In genomic region chr5:1103505-1104326, GRCh38 we compare ENCODE assay signal across 9 cellular contexts. TPM values are rescaled to one million over a fixed set of nuclear protein-coding genes. Genes with fewer than 3 reads are reported as not detected.
DNase-seq lines count a peak whose midpoint lies in the region; ATAC-seq and TF ChIP-seq lines count a peak whose summit lies in the region.
"Had no signal": no experiment of that assay in that cellular context is flagged by ENCODE, and none has a peak within 500 bp of the region (broad histone marks: within the 10 kb centered on the region; RNA-seq: fewer than 3 reads in every experiment).

No MANE protein-coding gene starts in this region.

- DNase-seq in HL-60 (ENCODE audit: low read depth in 1 of 2, low spot score in 1 of 2) (peak in 1 of 2 experiments; percentile 34), activated B cell treated with CpG ODN at 0.5 μM for 24 hours (no peak), heart left ventricle (peak; percentile 89 to 94 (median 90)), sciatic nerve (ENCODE audit: low spot score) (peak; percentile 80), HPDE6-E6E7 (ENCODE audit: extremely low spot score) (no peak)
- DNase-seq: retina had no signal

- ATAC-seq in activated B cell treated with CpG ODN at 0.5 μM for 24 hours (ENCODE audit: low read depth) = no peak
- peak; percentile 52 to 75 (median 70) for ATAC-seq in heart left ventricle
- ATAC-seq in sciatic nerve = peak; percentile 73
- no peak for ATAC-seq in HG02970 (IDR thresholded peaks at IDR 0.05; ENCODE audit: low FRiP score, unreplicated experiment)
- no peak for ATAC-seq in GM21367 (IDR thresholded peaks at IDR 0.05; ENCODE audit: unreplicated experiment)
- no peak for ATAC-seq in GM21737 (IDR thresholded peaks at IDR 0.05; ENCODE audit: unreplicated experiment)

- H3K9me3 ChIP-seq in heart left ventricle = no peaks in the 10 kb centered on the region

- no peaks in the 10 kb centered on the region for H3K27me3 Mint-ChIP-seq in activated B cell treated with CpG ODN at 0.5 μM for 24 hours

- no peaks in the 10 kb centered on the region for H3K9me3 Mint-ChIP-seq in activated B cell treated with CpG ODN at 0.5 μM for 24 hours

- peak overlapping the region; percentile 60 for H3K4me3 Mint-ChIP-seq in activated B cell treated with CpG ODN at 0.5 μM for 24 hours

- H3K27ac Mint-ChIP-seq in activated B cell treated with CpG ODN at 0.5 μM for 24 hours = peak overlapping the region; percentile 46

- TF ChIP-seq CTCF in HL-60 (IDR thresholded peaks at IDR 0.05; ENCODE audit: insufficient read depth, low read length) (no peak), activated B cell treated with CpG ODN at 0.5 μM for 24 hours (IDR thresholded peaks at IDR 0.05) (no peak), heart left ventricle (IDR thresholded peaks at IDR 0.05) (no peak)

- peaks cover 55% of the 10 kb centered on the region for H3K4me1 Mint-ChIP-seq in activated B cell treated with CpG ODN at 0.5 μM for 24 hours

- H3K36me3 ChIP-seq in heart left ventricle = peaks cover 0 to 9% (median 0%) of the 10 kb centered on the region in 9 donors

- H3K4me3 ChIP-seq in HL-60 (replicated peaks; ENCODE audit: insufficient read depth, low read length) (no peak overlapping the region), heart left ventricle (peak overlapping the region in 10 of 12 donors; percentile 26 to 50 (median 36))

- intact Hi-C loops in activated B cell treated with CpG ODN at 0.5 μM for 24 hours (cut with micrococcal nuclease) = loop anchor here (2.0 kb wide), 1 partner anchor 31 kb away; no protein-coding TSS in a partner anchor
- intact Hi-C loops in heart left ventricle (cut with DNase I) = loop anchor here in 2 of 10 donors (2.0 to 5.0 kb wide), 2 partner anchors 21 to 34 kb away; no protein-coding TSS in a partner anchor
- intact Hi-C loops in sciatic nerve (cut with DNase I) = no loop called here

- TF ChIP-seq POLR2A in heart left ventricle (IDR thresholded peaks at IDR 0.05) = no peak

- H3K27ac ChIP-seq in HL-60 (replicated peaks) (peak overlapping the region; percentile 62), heart left ventricle (peak overlapping the region; percentile 85 to 99 (median 96))

- CTCF ChIA-PET in activated B cell treated with CpG ODN at 0.5 μM for 24 hours (lab: Charles Lee) = no interaction called here

- no peaks in the 10 kb centered on the region for H3K27me3 ChIP-seq in HL-60 (ENCODE audit: insufficient read depth, poor library complexity, severe bottlenecking)
- H3K27me3 ChIP-seq in heart left ventricle = no peaks in the 10 kb centered on the region

- H3K4me1 ChIP-seq in heart left ventricle = peaks cover 43 to 100% (median 96%) of the 10 kb centered on the region in 12 donors

- H3K36me3 Mint-ChIP-seq in activated B cell treated with CpG ODN at 0.5 μM for 24 hours (ENCODE audit: low read depth) = no peaks in the 10 kb centered on the region

- POLR2A ChIA-PET in activated B cell treated with CpG ODN at 0.5 μM for 24 hours (lab: Charles Lee) = interaction anchor here (0.5 kb wide), 1 partner anchor 54 kb away, joined by 8 read pairs; no protein-coding TSS in a partner anchor

- WGBS in heart left ventricle, 4 donors = 13 to 21% (median 16%) methylated on average over 19 to 33 of the region's 33 CpGs

RNA-seq across cellular contexts. Expression of gene SLC12A7, which starts 8.1 kb away (rescaled TPM):
- 21.8 and 23.3 TPM in 2 replicates for total RNA-seq in activated B cell treated with CpG ODN at 0.5 μM for 24 hours
- total RNA-seq in heart left ventricle = 100 to 1,000 TPM in 7 of 9 donors, 10 to 100 TPM in 2; 77.0 to 159 (median 132) TPM
- polyA plus RNA-seq in heart left ventricle = 10 to 100 TPM; 66.3 to 74.5 TPM
- 31.7 TPM for total RNA-seq in sciatic nerve

Comparison
In these comparisons a context has a peak if more than half of its experiments do, and no peak if none do; other contexts are left out.
1. DNase-seq: peak in heart left ventricle (5 of 5) and sciatic nerve (single experiment); none in activated B cell treated with CpG ODN at 0.5 μM for 24 hours (single experiment) and HPDE6-E6E7 (single experiment).
2. ATAC-seq: peak in heart left ventricle (4 of 4) and sciatic nerve (single experiment); none in activated B cell treated with CpG ODN at 0.5 μM for 24 hours (single experiment), HG02970 (single experiment), GM21367 (single experiment) and GM21737 (single experiment).